8 cellular contexts compared by ENCODE assay signal in the genomic region with DNA sequence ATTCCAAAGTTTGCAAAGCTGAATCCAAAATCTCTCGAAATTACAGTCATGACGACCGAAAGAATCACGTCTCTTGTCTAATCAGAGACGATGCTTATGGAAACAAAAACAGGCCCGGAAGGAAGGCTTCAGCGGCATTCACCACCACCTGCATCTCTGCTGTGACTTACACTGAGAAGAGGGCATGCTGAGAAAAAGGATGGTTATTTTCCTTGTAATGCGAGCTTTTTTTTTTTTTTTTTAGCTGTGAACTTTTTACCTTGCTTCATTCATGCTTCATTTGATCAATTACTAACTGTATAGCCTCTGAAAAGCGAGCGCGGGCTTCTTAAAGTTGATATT.
A peak's percentile ranks its signal among the peaks of the same experiment; 100 is the strongest.
DNase-seq lines count a peak whose midpoint lies in the region; ATAC-seq and TF ChIP-seq lines count a peak whose summit lies in the region.

No MANE protein-coding gene starts in this region.

- in situ Hi-C loops in GM13976 (cut with MboI; ENCODE audit: low sequenced_read_pairs, unreplicated experiment): no loop called here

- WGBS in H9 (ENCODE audit: extremely low coverage, insufficient read length, low lambda C conversion rate): no CpG with 5 or more reads among the region's 11 CpGs

- H3K27me3 Mint-ChIP-seq in H9 (ENCODE audit: low read depth): peaks cover 5% of the 10 kb centered on the region; the same call in 1 of the 2 replicates

- H3K4ac ChIP-seq in H9 (ENCODE audit: low read depth, low read length): no peak overlapping the region

- no peak overlapping the region for H4K5ac ChIP-seq in H9 (ENCODE audit: insufficient read length, low read depth, low read length)

- H3K9ac ChIP-seq in H9 (ENCODE audit: extremely low read depth, insufficient read length, low read length): peak overlapping the region; percentile 48

- H3K23me2 ChIP-seq in H9 (ENCODE audit: insufficient read length, low read depth, low read length, poor library complexity, severe bottlenecking): peaks cover 8% of the 10 kb centered on the region

- H2AFZ ChIP-seq in H9 (ENCODE audit: low read length): no peak overlapping the region

- H3K4me3 ChIP-seq in A673 (ENCODE audit: low read depth, low read length, poor library complexity, severe bottlenecking) (peak overlapping the region; percentile 57), ascending aorta (peak overlapping the region; percentile 64 to 97), left lung (peak overlapping the region; percentile 35 to 53)

- H3K14ac ChIP-seq in H9 (ENCODE audit: insufficient read depth, low read length): no peak overlapping the region

- no peak overlapping the region for H3K18ac ChIP-seq in H9 (ENCODE audit: insufficient read length, low read depth, low read length)

- H2AK5ac ChIP-seq in H9 (ENCODE audit: insufficient read length, low read length): no peak overlapping the region

- H3K4me1 ChIP-seq in A673 (ENCODE audit: insufficient read depth, low read length, poor library complexity, severe bottlenecking) (no peaks in the 10 kb centered on the region), H9 (ENCODE audit: insufficient read depth, low read length) (peaks cover 9% of the 10 kb centered on the region), ascending aorta (peaks cover 0 to 28% of the 10 kb centered on the region in 2 donors), left lung (no peaks in the 10 kb centered on the region)

- H2BK5ac ChIP-seq in H9 (ENCODE audit: insufficient read length, low read length): no peak overlapping the region

- H2BK120ac ChIP-seq in H9 (ENCODE audit: low read depth, low read length, poor library complexity, severe bottlenecking): no peak overlapping the region

- H2BK12ac ChIP-seq in H9 (ENCODE audit: insufficient read length, low read depth, low read length): no peak overlapping the region

- no peak overlapping the region for H3K56ac ChIP-seq in H9 (ENCODE audit: insufficient read length, low read depth, low read length)

- BruUV-seq in A673 (replicated peaks; lab: Mats Ljungman, UMichigan): no TSS peak

- no peak overlapping the region for H4K91ac ChIP-seq in H9 (ENCODE audit: insufficient read length, low read depth, low read length)

- no peak overlapping the region for H4K8ac ChIP-seq in H9 (replicated peaks; ENCODE audit: insufficient read length, low read depth, low read length)

- H2BK20ac ChIP-seq in H9 (ENCODE audit: low read depth, low read length, poor library complexity, severe bottlenecking): no peak overlapping the region

- H4K20me1 ChIP-seq in H9 (ENCODE audit: control insufficient read depth, insufficient read depth, insufficient read length): no peaks in the 10 kb centered on the region

- H3K27ac ChIP-seq in A673 (ENCODE audit: low read depth, low read length, poor library complexity, severe bottlenecking) (no peak overlapping the region), H9 (ENCODE audit: insufficient read length, low read depth, low read length) (no peak overlapping the region), ascending aorta (peak overlapping the region; percentile 73 to 98), left lung (peak overlapping the region; percentile 62 to 69)

- peak overlapping the region; percentile 96 for H3K4me2 ChIP-seq in H9 (ENCODE audit: insufficient read depth, insufficient read length, low read length)

- no peaks in the 10 kb centered on the region for H3K9me3 ChIP-seq in A673 (ENCODE audit: low read depth, low read length, poor library complexity, severe bottlenecking)
- H3K9me3 ChIP-seq in H9 (ENCODE audit: control insufficient read depth, low read depth, low read length): no peaks in the 10 kb centered on the region
- no peaks in the 10 kb centered on the region for H3K9me3 ChIP-seq in ascending aorta
- H3K9me3 ChIP-seq in left lung: no peaks in the 10 kb centered on the region

- H3K23ac ChIP-seq in H9 (ENCODE audit: insufficient read length, low read depth, low read length): no peak overlapping the region

- CTCF ChIA-PET in A673 (lab: Charles Lee): no interaction called here

- H3K27ac Mint-ChIP-seq in H9: peak overlapping the region in 2 of 3 experiments; percentile 36 to 50; a peak in 4 of 7 replicates

- POLR2A ChIA-PET in A673 (lab: Charles Lee; ENCODE audit: low non-redundant PET): no interaction called here

- intact Hi-C loops in A673 (cut with micrococcal nuclease; ENCODE audit: unreplicated experiment): no loop called here
- intact Hi-C loops in ascending aorta (cut with DNase I): loop anchor here (2.0 to 5.0 kb wide), 2 partner anchors 49 to 100 kb away; no protein-coding TSS in a partner anchor
- intact Hi-C loops in left lung (cut with DNase I): no loop called here

- no peak for DNase-seq in A673 (ENCODE audit: low spot score)
- no peak for DNase-seq in H9
- DNase-seq in ascending aorta (ENCODE audit: low spot score in 2 of 2): no peak
- no peak for DNase-seq in left lung
- DNase-seq in GM13976 (ENCODE audit: low spot score): no peak
- DNase-seq in activated CD4-positive, alpha-beta T cell treated with anti-CD3 and anti-CD28 coated beads for 1 hour: no peak

- no peak overlapping the region for H3T11ph ChIP-seq in H9 (ENCODE audit: low read length)

- TF ChIP-seq CTCF in A673 (conservative IDR thresholded peaks at IDR 0.05; ENCODE audit: low read depth, low read length): no peak
- no peak for TF ChIP-seq CTCF in H9 (conservative IDR thresholded peaks at IDR 0.05)
- TF ChIP-seq CTCF in ascending aorta (IDR thresholded peaks at IDR 0.05): no peak
- no peak for TF ChIP-seq CTCF in left lung (IDR thresholded peaks at IDR 0.05)
- no peak for TF ChIP-seq CTCF in GM13976 (IDR thresholded peaks at IDR 0.05; ENCODE audit: borderline replicate concordance, control extremely low read depth, extremely low read depth, insufficient read depth, missing control alignments)

- peak; percentile 25 for ATAC-seq in left lung
- no peak for ATAC-seq in GM21529 (IDR thresholded peaks at IDR 0.05; ENCODE audit: unreplicated experiment)
- ATAC-seq in HG03378 (IDR thresholded peaks at IDR 0.05; ENCODE audit: unreplicated experiment): no peak

- H3K4me3 Mint-ChIP-seq in H9: peak overlapping the region; percentile 71 to 79

- no peaks in the 10 kb centered on the region for H3K9me3 Mint-ChIP-seq in H9

- no peak overlapping the region for H2BK15ac ChIP-seq in H9 (ENCODE audit: low read depth, low read length)

- peaks cover 4% of the 10 kb centered on the region for H3K79me1 ChIP-seq in H9 (ENCODE audit: insufficient read depth, low read depth, low read length, poor library complexity, severe bottlenecking)

- peaks cover 0 to 6% (median 3%) of the 10 kb centered on the region in 3 experiments; a peak in 1 of 7 replicates for H3K36me3 Mint-ChIP-seq in H9 (ENCODE audit: insufficient read depth in 1 of 3, low read depth in 3 of 3)

- peaks cover 36 to 45% of the 10 kb centered on the region in 2 experiments for H3K4me1 Mint-ChIP-seq in H9

- H3K79me2 ChIP-seq in H9 (ENCODE audit: insufficient read depth, low read length): peaks cover 25% of the 10 kb centered on the region; the same call in 1 of the 2 replicates

- H3K27me3 ChIP-seq in A673 (replicated peaks; ENCODE audit: insufficient read depth, low read depth, low read length, poor library complexity) (peaks cover 4% of the 10 kb centered on the region), H9 (ENCODE audit: insufficient read depth, low read length) (no peaks in the 10 kb centered on the region; the same call in 1 of the 2 replicates), ascending aorta (no peaks in the 10 kb centered on the region), left lung (peaks cover 7 to 68% of the 10 kb centered on the region in 2 donors)

- H3K36me3 ChIP-seq in A673 (ENCODE audit: insufficient read depth, low read length, poor library complexity, severe bottlenecking): no peaks in the 10 kb centered on the region
- H3K36me3 ChIP-seq in ascending aorta: no peaks in the 10 kb centered on the region
- no peaks in the 10 kb centered on the region for H3K36me3 ChIP-seq in left lung

Comparison
In these comparisons a context has a peak if more than half of its experiments do, and no peak if none do; other contexts are left out.
1. H3K27ac ChIP-seq: peak in ascending aorta (2 of 2) and left lung (2 of 2); none in A673 (single experiment) and H9 (single experiment).
2. Peak in every context shown above with its lines, with median percentiles within 50 percentile points of each other: H3K4me3 ChIP-seq.